ENCODE assay signal across 14 cellular contexts in the genomic region with DNA sequence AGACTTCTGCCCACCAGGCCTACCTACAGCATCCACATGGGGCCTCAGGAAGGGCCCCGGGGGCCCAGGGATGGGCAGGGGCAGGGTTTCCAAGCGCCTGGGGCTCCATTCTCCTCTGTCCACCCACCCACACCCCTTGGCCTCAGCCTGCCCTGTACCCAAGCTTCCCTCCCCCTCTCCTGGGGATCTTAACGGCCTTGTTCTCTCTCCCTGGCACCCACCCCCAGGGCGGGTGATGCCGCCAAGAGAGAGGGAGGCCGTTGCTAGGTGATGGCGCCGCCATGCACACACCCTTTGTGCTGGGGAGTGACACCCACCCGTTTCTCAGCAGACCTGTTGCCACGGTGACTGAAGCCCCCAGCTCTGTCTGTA. TPM values are rescaled to one million over a fixed set of nuclear protein-coding genes. Genes with fewer than 3 reads are reported as not detected.
DNase-seq lines count a peak whose midpoint lies in the region; ATAC-seq and TF ChIP-seq lines count a peak whose summit lies in the region.
"Had no signal": no experiment of that assay in that cellular context is flagged by ENCODE, and none has a peak within 500 bp of the region (broad histone marks: within the 10 kb centered on the region; RNA-seq: fewer than 3 reads in every experiment).

No MANE protein-coding gene starts in this region.

- peaks cover 9% of the 10 kb centered on the region for H3K4me1 ChIP-seq in right cardiac atrium (ENCODE audit: control insufficient read depth, insufficient read depth, low read length)
- peaks cover 0 to 46% of the 10 kb centered on the region in 2 donors for H3K4me1 ChIP-seq in right atrium auricular region
- H3K4me1 ChIP-seq in naive thymus-derived CD4-positive, alpha-beta T cell (ENCODE audit: control insufficient read depth in 2 of 2, insufficient read depth in 2 of 2, low read length in 2 of 2), result no peaks in the 10 kb centered on the region

- H3K4me3 ChIP-seq in right cardiac atrium (ENCODE audit: low read length) (no peak overlapping the region), right atrium auricular region (no peak overlapping the region), coronary artery (no peak overlapping the region)
- H3K4me3 ChIP-seq in naive thymus-derived CD4-positive, alpha-beta T cell (ENCODE audit: low read length), result no peak overlapping the region

- H3K27ac ChIP-seq in right cardiac atrium (ENCODE audit: low read length) (no peak overlapping the region), right atrium auricular region (no peak overlapping the region), coronary artery (peak overlapping the region; percentile 38 to 93)
- no peak overlapping the region for H3K27ac ChIP-seq in naive thymus-derived CD4-positive, alpha-beta T cell (ENCODE audit: low read depth, low read length)
- H3K27ac ChIP-seq: VCaP had no signal

- peaks cover 25% of the 10 kb centered on the region for H3K36me3 ChIP-seq in right atrium auricular region
- peaks cover 6 to 34% (median 7%) of the 10 kb centered on the region in 3 experiments for H3K36me3 ChIP-seq in naive thymus-derived CD4-positive, alpha-beta T cell (ENCODE audit: control insufficient read depth in 2 of 3, insufficient read depth in 3 of 3, low read length in 3 of 3)

- H3K9me3 Mint-ChIP-seq in neural crest cell, result no peaks in the 10 kb centered on the region
- no peaks in the 10 kb centered on the region for H3K9me3 Mint-ChIP-seq in naive thymus-derived CD4-positive, alpha-beta T cell
- H3K9me3 Mint-ChIP-seq: dendritic cell treated with granulocyte-macrophage colony-stimulating factor and Interleukin-4, amounts not matched to agents 40 ng/mL and 50 ng/mL, for 4 days had no signal

- 44% methylated on average over 10 of the region's 10 CpGs for WGBS in right cardiac atrium

- ATAC-seq in right cardiac atrium, result peak in 1 of 2 donors; percentile 4
- ATAC-seq in naive thymus-derived CD4-positive, alpha-beta T cell, result no peak

- H3K4me3 Mint-ChIP-seq in neural crest cell, result peak overlapping the region; percentile 72
- H3K4me3 Mint-ChIP-seq in naive thymus-derived CD4-positive, alpha-beta T cell, result no peak overlapping the region
- H3K4me3 Mint-ChIP-seq: dendritic cell treated with granulocyte-macrophage colony-stimulating factor and Interleukin-4, amounts not matched to agents 40 ng/mL and 50 ng/mL, for 4 days had no signal

- CTCF ChIA-PET in naive thymus-derived CD4-positive, alpha-beta T cell (lab: Charles Lee), result interaction anchor here (1.1 to 1.6 kb wide), 2 partner anchors 57 to 234 kb away, joined by 3 to 5 read pairs; no protein-coding TSS in a partner anchor

- POLR2A ChIA-PET in naive thymus-derived CD4-positive, alpha-beta T cell (lab: Charles Lee), result no interaction called here

- peaks cover 4% of the 10 kb centered on the region for H3K36me3 Mint-ChIP-seq in neural crest cell (ENCODE audit: low read depth)
- peaks cover 0 to 5% (median 0%) of the 10 kb centered on the region in 5 donors for H3K36me3 Mint-ChIP-seq in naive thymus-derived CD4-positive, alpha-beta T cell

- H3K4me1 Mint-ChIP-seq in neural crest cell, result peaks cover 26% of the 10 kb centered on the region
- peaks cover 0 to 14% (median 3%) of the 10 kb centered on the region in 7 donors for H3K4me1 Mint-ChIP-seq in naive thymus-derived CD4-positive, alpha-beta T cell

- intact Hi-C loops in right cardiac atrium (cut with DNase I), result no loop called here
- intact Hi-C loops in naive thymus-derived CD4-positive, alpha-beta T cell (cut with micrococcal nuclease), result no loop called here

- peak in 2 of 3 donors; percentile 73 to 75 for DNase-seq in right cardiac atrium
- no peak for DNase-seq in right atrium auricular region (ENCODE audit: low spot score)
- DNase-seq in coronary artery (ENCODE audit: low spot score), result no peak
- peak; percentile 52 for DNase-seq in neural crest cell (ENCODE audit: low read depth, low spot score)
- no peak for DNase-seq in naive thymus-derived CD4-positive, alpha-beta T cell
- DNase-seq in iPS-NIHi11 (ENCODE audit: low spot score), result no peak
- DNase-seq in mucosa of gallbladder (ENCODE audit: low spot score), result no peak
- no peak for DNase-seq in activated effector memory CD4-positive, alpha-beta T cell treated with anti-CD3 and anti-CD28 coated beads, Interleukin-2, amount 50 U/mL, for 16 hours
- DNase-seq: left cardiac atrium, NCI-H1930 had no signal

- H3K27me3 Mint-ChIP-seq in neural crest cell (ENCODE audit: low read depth), result no peaks in the 10 kb centered on the region
- peaks cover 0 to 11% (median 8%) of the 10 kb centered on the region in 5 donors for H3K27me3 Mint-ChIP-seq in naive thymus-derived CD4-positive, alpha-beta T cell

- TF ChIP-seq CTCF in right atrium auricular region (IDR thresholded peaks at IDR 0.05), result no peak
- TF ChIP-seq CTCF in coronary artery (IDR thresholded peaks at IDR 0.05), result no peak
- TF ChIP-seq CTCF in neural crest cell (conservative IDR thresholded peaks at IDR 0.05), result no peak

- H3K9me3 ChIP-seq in right cardiac atrium (ENCODE audit: control insufficient read depth, low read length) (no peaks in the 10 kb centered on the region), right atrium auricular region (no peaks in the 10 kb centered on the region)
- H3K9me3 ChIP-seq in naive thymus-derived CD4-positive, alpha-beta T cell (ENCODE audit: control insufficient read depth in 2 of 3, low read length in 3 of 3), result no peaks in the 10 kb centered on the region

- peak overlapping the region; percentile 83 for H3K27ac Mint-ChIP-seq in neural crest cell (ENCODE audit: unreplicated experiment)
- H3K27ac Mint-ChIP-seq in naive thymus-derived CD4-positive, alpha-beta T cell, result no peak overlapping the region
- H3K27ac Mint-ChIP-seq: dendritic cell treated with granulocyte-macrophage colony-stimulating factor and Interleukin-4, amounts not matched to agents 40 ng/mL and 50 ng/mL, for 4 days had no signal

- H3K27me3 ChIP-seq in right cardiac atrium (ENCODE audit: control insufficient read depth, insufficient read depth), result no peaks in the 10 kb centered on the region
- H3K27me3 ChIP-seq in right atrium auricular region, result no peaks in the 10 kb centered on the region
- no peaks in the 10 kb centered on the region for H3K27me3 ChIP-seq in naive thymus-derived CD4-positive, alpha-beta T cell (ENCODE audit: control insufficient read depth in 2 of 2, insufficient read depth in 2 of 2, low read length in 2 of 2)

RNA-seq across cellular contexts. Expression of gene GPR37L1, which starts 7.5 kb away (rescaled TPM):
- total RNA-seq in right cardiac atrium (under 1 TPM in 3 of 4 donors, not detected in 1; 0.06 to 0.21 (median 0.11) TPM), right atrium auricular region (under 1 TPM in 1 of 2 donors, not detected in 1; 0.07 TPM), neural crest cell (0.05 TPM in 1 of 2 replicates, not detected in the other), mucosa of gallbladder (0.14 TPM)
- 0.20 TPM for polyA plus RNA-seq in right cardiac atrium
- not detected for total RNA-seq in naive thymus-derived CD4-positive, alpha-beta T cell
- polyA plus RNA-seq in naive thymus-derived CD4-positive, alpha-beta T cell, result under 1 TPM; 0.02 to 0.09 TPM
- polyA plus RNA-seq: neural cell had no signal

RNA-seq across cellular contexts. Expression of gene ARL8A, which starts 14.3 kb away (rescaled TPM):
- 10 to 100 TPM; 60.9 to 75.3 (median 66.7) TPM for total RNA-seq in right cardiac atrium
- 32.0 TPM for polyA plus RNA-seq in right cardiac atrium
- 10 to 100 TPM; 30.8 to 41.6 TPM for total RNA-seq in right atrium auricular region
- 50.9 and 57.3 TPM in 2 replicates for total RNA-seq in neural crest cell
- total RNA-seq in naive thymus-derived CD4-positive, alpha-beta T cell, result 10 to 100 TPM; 38.2 to 99.4 (median 54.3) TPM
- polyA plus RNA-seq in naive thymus-derived CD4-positive, alpha-beta T cell, result 1 to 10 TPM; 5.5 to 6.3 TPM
- total RNA-seq in mucosa of gallbladder, result 89.5 TPM

RNA-seq across cellular contexts. Expression of gene PTPN7, which starts 30.1 kb away (rescaled TPM):
- total RNA-seq in right cardiac atrium (1 to 10 TPM in 1 of 4 donors, under 1 TPM in 3; 0.28 to 1.7 (median 0.66) TPM), right atrium auricular region (under 1 TPM; 0.41 to 0.63 TPM), neural crest cell (not detected in 2 replicates), mucosa of gallbladder (9.3 TPM)
- 0.29 TPM for polyA plus RNA-seq in right cardiac atrium
- total RNA-seq in naive thymus-derived CD4-positive, alpha-beta T cell, result 100 to 1,000 TPM in 2 of 5 experiments, 10 to 100 TPM in 3; 43.2 to 258 (median 97.0) TPM
- 10 to 100 TPM; 40.4 to 78.6 TPM for polyA plus RNA-seq in naive thymus-derived CD4-positive, alpha-beta T cell
- total RNA-seq: fibroblast of villous mesenchyme had no signal

Comparison
In these comparisons a context has a peak if more than half of its experiments do, and no peak if none do; other contexts are left out.
1. DNase-seq: peak in right cardiac atrium (2 of 3) and neural crest cell (single experiment); none in right atrium auricular region (single experiment), coronary artery (single experiment), naive thymus-derived CD4-positive, alpha-beta T cell (0 of 9), iPS-NIHi11 (single experiment), mucosa of gallbladder (single experiment) and activated effector memory CD4-positive, alpha-beta T cell treated with anti-CD3 and anti-CD28 coated beads, Interleukin-2, amount 50 U/mL, for 16 hours (single experiment).
2. H3K27ac ChIP-seq: peak in coronary artery (2 of 2); none in right cardiac atrium (single experiment), right atrium auricular region (0 of 2) and naive thymus-derived CD4-positive, alpha-beta T cell (single experiment).